8 cellular contexts compared by ENCODE assay signal in genomic region chr14:52299692-52300278, GRCh38. TPM values are rescaled to one million over a fixed set of nuclear protein-coding genes. Genes with fewer than 3 reads are reported as not detected.
DNase-seq lines count a peak whose midpoint lies in the region; ATAC-seq, FAIRE-seq and TF ChIP-seq lines count a peak whose summit lies in the region.

No MANE protein-coding gene starts in this region.

- H3K4me1 Mint-ChIP-seq in activated T-cell treated with anti-CD3 and anti-CD28 coated beads, Interleukin-2, amount 50 U/mL, for 72 hours (ENCODE audit: low read depth): no peaks in the 10 kb centered on the region

- no peaks in the 10 kb centered on the region for H3K9me3 Mint-ChIP-seq in activated T-cell treated with anti-CD3 and anti-CD28 coated beads, Interleukin-2, amount 50 U/mL, for 72 hours

- ATAC-seq in activated T-cell treated with anti-CD3 and anti-CD28 coated beads, Interleukin-2, amount 50 U/mL, for 72 hours (replicated peaks in 1 of 2): peak; percentile 44 to 58
- peak; percentile 70 to 88 (median 84) for ATAC-seq in pancreas
- ATAC-seq in GM19455 (IDR thresholded peaks at IDR 0.05; ENCODE audit: unreplicated experiment): no peak

- no peaks in the 10 kb centered on the region for H4K20me1 ChIP-seq in MM.1S (ENCODE audit: insufficient read depth, low read length)

- peak; percentile 98 for FAIRE-seq in pancreas (lab: Jason Lieb, UNC)

- no peaks in the 10 kb centered on the region for H3K27me3 ChIP-seq in MM.1S (replicated peaks; ENCODE audit: insufficient read depth, low read length)
- no peaks in the 10 kb centered on the region for H3K27me3 ChIP-seq in pancreas

- no peak overlapping the region for H2AFZ ChIP-seq in MM.1S (ENCODE audit: low read length)

- H3K27me3 Mint-ChIP-seq in activated T-cell treated with anti-CD3 and anti-CD28 coated beads, Interleukin-2, amount 50 U/mL, for 72 hours (ENCODE audit: low read depth): no peaks in the 10 kb centered on the region

- TF ChIP-seq CTCF in MM.1S (IDR thresholded peaks at IDR 0.05; ENCODE audit: low read length) (peak; percentile 37), pancreas (IDR thresholded peaks at IDR 0.05) (peak in 3 of 4 donors; percentile 39 to 50 (median 43))

- H3K27ac ChIP-seq in MM.1S (ENCODE audit: low read length) (no peak overlapping the region), pancreas (no peak overlapping the region)

- H3K36me3 ChIP-seq in MM.1S (replicated peaks; ENCODE audit: insufficient read depth, low read length) (no peaks in the 10 kb centered on the region), pancreas (no peaks in the 10 kb centered on the region)

- H3K4me1 ChIP-seq in MM.1S (ENCODE audit: low read length): no peaks in the 10 kb centered on the region
- no peaks in the 10 kb centered on the region for H3K4me1 ChIP-seq in pancreas

- no peaks in the 10 kb centered on the region for H3K36me3 Mint-ChIP-seq in activated T-cell treated with anti-CD3 and anti-CD28 coated beads, Interleukin-2, amount 50 U/mL, for 72 hours (ENCODE audit: insufficient read depth in 2 of 2)

- no peaks in the 10 kb centered on the region for H3K9me2 ChIP-seq in MM.1S (replicated peaks; ENCODE audit: insufficient read depth, low read length)

- H3K4me3 ChIP-seq in MM.1S (ENCODE audit: low read length) (no peak overlapping the region), pancreas (no peak overlapping the region)

- no peaks in the 10 kb centered on the region for H3K79me2 ChIP-seq in MM.1S (ENCODE audit: low read length)

- intact Hi-C loops in pancreas (cut with DNase I): no loop called here

- no peak overlapping the region for H3K27ac Mint-ChIP-seq in activated T-cell treated with anti-CD3 and anti-CD28 coated beads, Interleukin-2, amount 50 U/mL, for 72 hours

- no peaks in the 10 kb centered on the region for H3F3A ChIP-seq in MM.1S (ENCODE audit: insufficient read depth, low read length)

- H3K9ac ChIP-seq in MM.1S (ENCODE audit: low read length): no peak overlapping the region

- H3K4me3 Mint-ChIP-seq in activated T-cell treated with anti-CD3 and anti-CD28 coated beads, Interleukin-2, amount 50 U/mL, for 72 hours: no peak overlapping the region

- DNase-seq in activated T-cell treated with anti-CD3 and anti-CD28 coated beads, Interleukin-2, amount 50 U/mL, for 72 hours: no peak
- DNase-seq in activated T-cell treated with anti-CD3 and anti-CD28 coated beads for 4 hours (no peak), MM.1S (peak; percentile 18), SW480 (ENCODE audit: low spot score) (peak; percentile 38), fibroblast of the conjunctiva (ENCODE audit: low read depth) (peak; percentile 37), pancreas (no peak)
- DNase-seq in NK-92 treated with Interleukin-12 subunit alpha and Interleukin-12 subunit beta, amount 100 ng/mL, for 24 hours (lab: John Stamatoyannopoulos, UW): no peak

- no peak overlapping the region for H3K4me2 ChIP-seq in MM.1S (ENCODE audit: low read depth, low read length)

- no peaks in the 10 kb centered on the region for H3K9me3 ChIP-seq in MM.1S (replicated peaks; ENCODE audit: insufficient read depth, low read length)
- H3K9me3 ChIP-seq in pancreas: no peaks in the 10 kb centered on the region

RNA-seq across cellular contexts. Expression of gene PTGER2, which starts 14.3 kb away (rescaled TPM):
- 1 to 10 TPM; 6.2 to 9.6 TPM for total RNA-seq in activated T-cell treated with anti-CD3 and anti-CD28 coated beads, Interleukin-2, amount 50 U/mL, for 72 hours
- 1 to 10 TPM in 1 of 6 donors, under 1 TPM in 3, not detected in 2; 0.28 to 2.0 (median 0.54) TPM for total RNA-seq in pancreas
- under 1 TPM; 0.23 to 0.49 TPM for polyA plus RNA-seq in pancreas

RNA-seq across cellular contexts. Expression of gene PTGDR, which starts 32.3 kb away (rescaled TPM):
- under 1 TPM; 0.19 to 0.60 TPM for total RNA-seq in activated T-cell treated with anti-CD3 and anti-CD28 coated beads, Interleukin-2, amount 50 U/mL, for 72 hours
- under 1 TPM in 5 of 6 donors, not detected in 1; 0.04 to 0.29 (median 0.19) TPM for total RNA-seq in pancreas
- under 1 TPM; 0.11 to 0.14 TPM for polyA plus RNA-seq in pancreas

Comparison
In these comparisons a context has a peak if more than half of its experiments do, and no peak if none do; other contexts are left out.
1. DNase-seq: peak in MM.1S (single experiment), SW480 (single experiment) and fibroblast of the conjunctiva (single experiment); none in activated T-cell treated with anti-CD3 and anti-CD28 coated beads, Interleukin-2, amount 50 U/mL, for 72 hours (0 of 2), activated T-cell treated with anti-CD3 and anti-CD28 coated beads for 4 hours (single experiment), pancreas (0 of 6) and NK-92 treated with Interleukin-12 subunit alpha and Interleukin-12 subunit beta, amount 100 ng/mL, for 24 hours (single experiment).